Comparison of ENCODE assay signal across 1 cellular context in genomic region chrX:48676106-48676892, GRCh38.
TF ChIP-seq lines count a peak whose summit lies in the region.

No MANE protein-coding gene starts in this region.

TF ChIP-seq in K562, 482 proteins besides CTCF, POLR2A, EP300 and RAD21 (continued from another document and continues in another):
- TF ChIP-seq TRIM25 (IDR thresholded peaks at IDR 0.05; ENCODE audit: borderline replicate concordance) (no peak), ZNF586 (CRISPR knock-in tag; conservative IDR thresholded peaks at IDR 0.05) (no peak), HDAC1 (IDR thresholded peaks at IDR 0.05) (no peak), HMGXB4 (CRISPR knock-in tag; IDR thresholded peaks at IDR 0.05) (no peak), PTRF (tag; IDR thresholded peaks at IDR 0.05) (no peak), ZFP36 (IDR thresholded peaks at IDR 0.05; ENCODE audit: low read depth, low read length, partially characterized antibody) (no peak), PCBP1 (IDR thresholded peaks at IDR 0.05; ENCODE audit: low read depth, low read length, poor library complexity, severe bottlenecking) (no peak), FOXP1 (CRISPR knock-in tag; IDR thresholded peaks at IDR 0.05) (no peak), ZNF778 (CRISPR knock-in tag; IDR thresholded peaks at IDR 0.05) (no peak), PURB (CRISPR knock-in tag; IDR thresholded peaks at IDR 0.05; ENCODE audit: low read depth) (no peak), MXD1 (CRISPR knock-in tag; IDR thresholded peaks at IDR 0.05; ENCODE audit: borderline replicate concordance, poor library complexity, severe bottlenecking) (no peak), FOS (IDR thresholded peaks at IDR 0.05; ENCODE audit: extremely low read depth, insufficient read length) (peak; percentile 80), ZNF589 (CRISPR knock-in tag; IDR thresholded peaks at IDR 0.05; ENCODE audit: low read depth) (no peak), ZNF695 (CRISPR knock-in tag; IDR thresholded peaks at IDR 0.05) (no peak), RCOR1 (IDR thresholded peaks at IDR 0.05; ENCODE audit: borderline replicate concordance in 1 of 2, low read depth in 2 of 2, low read length in 2 of 2) (no peak), ZNF124 (CRISPR knock-in tag; IDR thresholded peaks at IDR 0.05) (no peak), STAG1 (CRISPR knock-in tag; IDR thresholded peaks at IDR 0.05; ENCODE audit: borderline replicate concordance) (no peak), RBFOX2 (IDR thresholded peaks at IDR 0.05; ENCODE audit: low read depth, low read length) (peak; percentile 92), ZNF830 (CRISPR knock-in tag; IDR thresholded peaks at IDR 0.05) (no peak), ZNF316 (IDR thresholded peaks at IDR 0.05) (no peak), ZNF143 (CRISPR knock-in tag; IDR thresholded peaks at IDR 0.05) (no peak), ZNF347 (CRISPR knock-in tag; IDR thresholded peaks at IDR 0.05; ENCODE audit: low read depth) (no peak), SOX6 (IDR thresholded peaks at IDR 0.05) (no peak), HDAC6 (IDR thresholded peaks at IDR 0.05; ENCODE audit: low read depth, low read length) (no peak), CLOCK (CRISPR knock-in tag; IDR thresholded peaks at IDR 0.05; ENCODE audit: borderline replicate concordance) (no peak), SP1 (CRISPR knock-in tag; IDR thresholded peaks at IDR 0.05) (0 out of 2 replicates have a peak, but pooled peaks have one; percentile 10), SP2 (IDR thresholded peaks at IDR 0.05; ENCODE audit: extremely low read depth, low read depth, low read length, poor library complexity, severe bottlenecking) (peak; percentile 30), KDM2B (CRISPR knock-in tag; IDR thresholded peaks at IDR 0.05) (no peak), E2F3 (CRISPR knock-in tag; IDR thresholded peaks at IDR 0.05) (no peak), CBX1 (IDR thresholded peaks at IDR 0.05; ENCODE audit: low read depth) (peak; percentile 46; the same call in 1 of the 2 replicates), ZNF384 (IDR thresholded peaks at IDR 0.05; ENCODE audit: low read depth, low read length) (no peak), IRF9 (tag; IDR thresholded peaks at IDR 0.05) (no peak), FOSL1 (tag; conservative IDR thresholded peaks at IDR 0.05) (no peak), ZNF253 (CRISPR knock-in tag; conservative IDR thresholded peaks at IDR 0.05) (no peak), LARP7 (IDR thresholded peaks at IDR 0.05) (no peak), ZNF696 (CRISPR knock-in tag; conservative IDR thresholded peaks at IDR 0.05) (no peak), ZNF263 (CRISPR knock-in tag; IDR thresholded peaks at IDR 0.05; ENCODE audit: borderline replicate concordance) (no peak), SUPT5H (IDR thresholded peaks at IDR 0.05) (peak; percentile 80), ZNF77 (CRISPR knock-in tag; IDR thresholded peaks at IDR 0.05) (no peak), ZKSCAN3 (CRISPR knock-in tag; IDR thresholded peaks at IDR 0.05) (no peak), MAFF (IDR thresholded peaks at IDR 0.05; ENCODE audit: low read length) (no peak), USF1 (CRISPR knock-in tag; IDR thresholded peaks at IDR 0.05) (no peak), PML (IDR thresholded peaks at IDR 0.05; ENCODE audit: low read length) (peak; percentile 19; the same call in 1 of the 2 replicates), HMBOX1 (IDR thresholded peaks at IDR 0.05) (no peak), POLR2AphosphoS5 (IDR thresholded peaks at IDR 0.05; ENCODE audit: control insufficient read depth, insufficient read depth, low read depth, low read length) (peak; percentile 53; the same call in 1 of the 2 replicates), USF2 (CRISPR knock-in tag; IDR thresholded peaks at IDR 0.05) (no peak), ZBED1 (IDR thresholded peaks at IDR 0.05) (no peak), XRCC4 (IDR thresholded peaks at IDR 0.05; ENCODE audit: extremely low read depth, insufficient read depth, insufficient read length) (no peak), GATA2 (CRISPR knock-in tag; IDR thresholded peaks at IDR 0.05) (no peak), ELK1 (CRISPR knock-in tag; IDR thresholded peaks at IDR 0.05) (no peak), CREB1 (IDR thresholded peaks at IDR 0.05) (peak; percentile 23; the same call in 1 of the 2 replicates), CREB1 (CRISPR knock-in tag; IDR thresholded peaks at IDR 0.05) (no peak), E2F8 (IDR thresholded peaks at IDR 0.05; ENCODE audit: low read depth, partially characterized antibody) (no peak), ZBTB11 (CRISPR knock-in tag; IDR thresholded peaks at IDR 0.05) (peak in 1 of 3 experiments; percentile 86; a peak in 2 of 6 replicates)
